ENCODE assay signal across 11 cellular contexts in the genomic region with DNA sequence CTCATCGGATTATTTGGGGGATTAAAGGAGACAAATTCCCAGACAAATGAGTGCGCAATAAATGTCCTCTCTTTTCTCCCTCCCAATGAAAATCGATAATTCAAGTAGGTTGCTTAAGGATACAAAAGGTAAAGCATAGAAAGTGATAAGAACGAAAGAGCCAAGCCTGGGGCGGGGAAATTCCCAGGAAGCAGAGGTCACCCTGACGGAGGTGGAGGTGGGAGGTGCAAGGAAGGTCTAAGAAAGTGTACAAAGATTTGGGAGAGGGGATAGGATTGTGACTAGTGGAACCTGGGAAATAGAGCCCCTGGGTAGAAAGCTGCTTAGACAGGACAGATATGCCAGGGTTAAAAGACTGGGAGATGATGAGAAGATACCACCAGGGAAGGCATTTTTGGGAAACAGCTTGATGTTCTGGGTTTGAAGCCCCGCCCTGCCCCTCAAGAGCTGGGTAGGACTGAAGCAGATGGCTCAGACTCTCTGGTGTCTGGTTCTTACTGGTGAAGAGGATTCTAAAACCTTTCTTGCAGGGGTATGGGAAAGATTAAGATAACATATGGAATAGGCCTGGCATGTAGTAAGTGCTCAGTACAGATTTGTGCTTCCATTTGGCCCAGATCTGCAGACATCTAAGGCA. TPM values are rescaled to one million over a fixed set of nuclear protein-coding genes. Genes with fewer than 3 reads are reported as not detected.
DNase-seq lines count a peak whose midpoint lies in the region; ATAC-seq and TF ChIP-seq lines count a peak whose summit lies in the region.
"Had no signal": no experiment of that assay in that cellular context is flagged by ENCODE, and none has a peak within 500 bp of the region (broad histone marks: within the 10 kb centered on the region; RNA-seq: fewer than 3 reads in every experiment).

No MANE protein-coding gene starts in this region.

- no peaks in the 10 kb centered on the region for H3K9me3 Mint-ChIP-seq in stimulated activated naive CD8-positive, alpha-beta T cell treated with anti-CD3 and anti-CD28 coated beads, Interleukin-15, Interleukin-2, amounts not matched to agents 100 ng/mL and 50 ng/mL, for 24 hours
- H3K9me3 Mint-ChIP-seq in activated CD8-positive, alpha-beta T cell treated with anti-CD3 and anti-CD28 coated beads for 36 hours, result no peaks in the 10 kb centered on the region

- CTCF ChIA-PET in activated CD8-positive, alpha-beta T cell treated with anti-CD3 and anti-CD28 coated beads for 36 hours (lab: Charles Lee), result interaction anchor here (1.3 to 1.9 kb wide), 3 partner anchors 8 to 45 kb away, joined by 3 to 6 read pairs (median 4); no protein-coding TSS in a partner anchor

- H3K4ac ChIP-seq in mesenchymal stem cell (ENCODE audit: low read depth in 1 of 2, low read length in 2 of 2), result no peak overlapping the region

- H3K27ac ChIP-seq in mesenchymal stem cell (ENCODE audit: low read length, poor library complexity, severe bottlenecking), result no peak overlapping the region

- 76% methylated on average over 5 of the region's 7 CpGs for WGBS in mesenchymal stem cell

- no peak overlapping the region for H2BK120ac ChIP-seq in mesenchymal stem cell (ENCODE audit: low read depth, low read length)

- peak overlapping the region; percentile 32 for H3K27ac Mint-ChIP-seq in stimulated activated naive CD8-positive, alpha-beta T cell treated with anti-CD3 and anti-CD28 coated beads, Interleukin-15, Interleukin-2, amounts not matched to agents 100 ng/mL and 50 ng/mL, for 24 hours
- no peak overlapping the region for H3K27ac Mint-ChIP-seq in activated CD8-positive, alpha-beta T cell treated with anti-CD3 and anti-CD28 coated beads for 36 hours

- H3K4me1 Mint-ChIP-seq in stimulated activated naive CD8-positive, alpha-beta T cell treated with anti-CD3 and anti-CD28 coated beads, Interleukin-15, Interleukin-2, amounts not matched to agents 100 ng/mL and 50 ng/mL, for 24 hours (ENCODE audit: low read depth), result peaks cover 28% of the 10 kb centered on the region
- peaks cover 22% of the 10 kb centered on the region for H3K4me1 Mint-ChIP-seq in activated CD8-positive, alpha-beta T cell treated with anti-CD3 and anti-CD28 coated beads for 36 hours (ENCODE audit: low read depth)

- peaks cover 22% of the 10 kb centered on the region for H3K79me1 ChIP-seq in mesenchymal stem cell (replicated peaks; ENCODE audit: low read length, poor library complexity, severe bottlenecking)

- intact Hi-C loops in activated CD8-positive, alpha-beta T cell treated with anti-CD3 and anti-CD28 coated beads for 36 hours (cut with micrococcal nuclease), result no loop called here

- no peak overlapping the region for H2BK12ac ChIP-seq in mesenchymal stem cell (ENCODE audit: low read length in 2 of 2)

- H3K27me3 Mint-ChIP-seq in stimulated activated naive CD8-positive, alpha-beta T cell treated with anti-CD3 and anti-CD28 coated beads, Interleukin-15, Interleukin-2, amounts not matched to agents 100 ng/mL and 50 ng/mL, for 24 hours, result no peaks in the 10 kb centered on the region
- peaks cover 1% of the 10 kb centered on the region for H3K27me3 Mint-ChIP-seq in activated CD8-positive, alpha-beta T cell treated with anti-CD3 and anti-CD28 coated beads for 36 hours

- no peak overlapping the region for H2BK15ac ChIP-seq in mesenchymal stem cell (ENCODE audit: low read depth, poor library complexity, severe bottlenecking)

- no peak overlapping the region for H2BK5ac ChIP-seq in mesenchymal stem cell (ENCODE audit: low read depth, low read length, poor library complexity, severe bottlenecking)

- H3K36me3 Mint-ChIP-seq in stimulated activated naive CD8-positive, alpha-beta T cell treated with anti-CD3 and anti-CD28 coated beads, Interleukin-15, Interleukin-2, amounts not matched to agents 100 ng/mL and 50 ng/mL, for 24 hours (ENCODE audit: low read depth), result no peaks in the 10 kb centered on the region
- no peaks in the 10 kb centered on the region for H3K36me3 Mint-ChIP-seq in activated CD8-positive, alpha-beta T cell treated with anti-CD3 and anti-CD28 coated beads for 36 hours (ENCODE audit: low read depth)

- H3K23ac ChIP-seq in mesenchymal stem cell (ENCODE audit: low read length in 2 of 2), result no peak overlapping the region

- no peak overlapping the region for H3K4me2 ChIP-seq in mesenchymal stem cell (ENCODE audit: low read length, poor library complexity, severe bottlenecking)

- POLR2A ChIA-PET in activated CD8-positive, alpha-beta T cell treated with anti-CD3 and anti-CD28 coated beads for 36 hours (lab: Charles Lee), result interaction anchor here (1.7 kb wide), 1 partner anchor 10 kb away, joined by 6 read pairs; no protein-coding TSS in a partner anchor

- DNase-seq in stimulated activated naive CD8-positive, alpha-beta T cell treated with anti-CD3 and anti-CD28 coated beads, Interleukin-15, Interleukin-2, amounts not matched to agents 100 U/mL and 50 U/mL, for 24 hours, result no peak
- no peak for DNase-seq in activated CD8-positive, alpha-beta T cell treated with anti-CD3 and anti-CD28 coated beads for 36 hours
- DNase-seq in mesenchymal stem cell (no peak), SW 1271 (lab: John Stamatoyannopoulos, UW) (no peak), islet precursor cell (no peak), DMS153 (lab: John Stamatoyannopoulos, UW) (no peak), NCI-H526 (lab: John Stamatoyannopoulos, UW) (no peak)
- DNase-seq: NCI-H1694 treated with DMSO at 0.1 percent for 48 hours, spleen, thyroid gland had no signal

- no peak for TF ChIP-seq CTCF in activated CD8-positive, alpha-beta T cell treated with anti-CD3 and anti-CD28 coated beads for 36 hours (IDR thresholded peaks at IDR 0.05)

- H2AK5ac ChIP-seq in mesenchymal stem cell (ENCODE audit: low read length, severe bottlenecking), result no peak overlapping the region

- no peak for ATAC-seq in stimulated activated naive CD8-positive, alpha-beta T cell treated with anti-CD3 and anti-CD28 coated beads, Interleukin-15, Interleukin-2, amounts not matched to agents 100 U/mL and 50 U/mL, for 24 hours
- no peak for ATAC-seq in activated CD8-positive, alpha-beta T cell treated with anti-CD3 and anti-CD28 coated beads for 36 hours

- peak overlapping the region in 1 of 2 experiments; percentile 85 for H3K4me3 ChIP-seq in mesenchymal stem cell (ENCODE audit: insufficient read depth in 1 of 2, low read depth in 1 of 2, low read length in 2 of 2)

- no peak overlapping the region for H4K8ac ChIP-seq in mesenchymal stem cell (ENCODE audit: low read length)

- no peaks in the 10 kb centered on the region for H3K36me3 ChIP-seq in mesenchymal stem cell (ENCODE audit: control insufficient read depth in 1 of 2, insufficient read depth in 2 of 2, low read depth in 1 of 2, low read length in 2 of 2)
- H3K36me3 ChIP-seq: spleen, thyroid gland had no signal

- H3K4me3 Mint-ChIP-seq in stimulated activated naive CD8-positive, alpha-beta T cell treated with anti-CD3 and anti-CD28 coated beads, Interleukin-15, Interleukin-2, amounts not matched to agents 100 ng/mL and 50 ng/mL, for 24 hours, result peak overlapping the region; percentile 87
- peak overlapping the region; percentile 79 for H3K4me3 Mint-ChIP-seq in activated CD8-positive, alpha-beta T cell treated with anti-CD3 and anti-CD28 coated beads for 36 hours

- H3K9ac ChIP-seq in mesenchymal stem cell (ENCODE audit: low read length), result peak overlapping the region; percentile 78

- peaks cover 0 to 17% of the 10 kb centered on the region in 2 experiments for H3K27me3 ChIP-seq in mesenchymal stem cell (ENCODE audit: control insufficient read depth in 1 of 2, insufficient read depth in 1 of 2, low read length in 2 of 2)
- H3K27me3 ChIP-seq: thyroid gland had no signal

- H3K4me1 ChIP-seq in mesenchymal stem cell (ENCODE audit: control insufficient read depth, insufficient read depth, low read depth, low read length), result peaks cover 14% of the 10 kb centered on the region

- no peaks in the 10 kb centered on the region for H3K9me3 ChIP-seq in mesenchymal stem cell (ENCODE audit: control insufficient read depth, low read length)
- H3K9me3 ChIP-seq: spleen, thyroid gland had no signal

- H4K91ac ChIP-seq in mesenchymal stem cell (ENCODE audit: low read length), result no peak overlapping the region

- no peak overlapping the region for H2AFZ ChIP-seq in mesenchymal stem cell (ENCODE audit: low read depth, low read length)

- no peak overlapping the region for H3K18ac ChIP-seq in mesenchymal stem cell (ENCODE audit: low read depth in 1 of 2, low read length in 2 of 2)

- H3K14ac ChIP-seq in mesenchymal stem cell (ENCODE audit: low read length in 2 of 2), result no peak overlapping the region

RNA-seq across cellular contexts. Expression of a gene that starts 1.1 kb away (rescaled TPM):
- 1 to 10 TPM; 2.9 to 3.3 TPM for total RNA-seq in activated CD8-positive, alpha-beta T cell treated with anti-CD3 and anti-CD28 coated beads for 36 hours
- 1.3 TPM for polyA plus RNA-seq in mesenchymal stem cell (2013, experiment 1 of 2)
- polyA plus RNA-seq in mesenchymal stem cell (2013, experiment 2 of 2), result 1.3 TPM
